9 cellular contexts compared by ENCODE assay signal in the genomic region with DNA sequence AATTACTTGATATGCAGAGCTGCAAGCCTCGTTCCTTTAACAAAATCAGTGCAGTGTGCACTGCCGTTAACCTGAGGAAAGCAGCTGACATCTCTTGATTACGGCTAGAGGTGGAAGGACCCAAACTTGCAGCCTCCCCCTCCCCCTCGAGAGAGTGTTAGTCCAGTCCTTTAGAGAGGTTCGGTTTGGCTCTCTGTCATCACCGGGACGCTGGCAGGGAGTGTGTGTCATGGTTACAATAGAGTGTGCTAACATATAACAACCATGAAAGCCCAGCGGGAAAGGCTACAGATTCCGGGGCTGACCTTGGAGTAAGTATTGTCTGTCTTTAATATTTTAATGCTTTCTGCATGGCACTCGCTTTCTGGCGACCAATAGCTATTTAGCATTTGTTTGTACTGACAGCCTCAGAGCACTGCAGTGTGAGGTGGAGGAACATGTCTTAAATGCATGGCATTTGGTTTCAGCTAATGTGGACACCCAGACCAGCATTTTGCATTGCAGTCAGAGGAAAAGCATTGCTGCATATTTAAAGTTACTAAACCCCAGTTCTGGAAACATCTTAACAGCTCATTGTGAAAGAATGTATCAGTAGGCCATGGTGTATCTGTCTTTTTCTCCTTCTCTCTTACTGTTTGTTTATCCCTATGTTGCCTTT.
A peak's percentile ranks its signal among the peaks of the same experiment; 100 is the strongest.
DNase-seq lines count a peak whose midpoint lies in the region; ATAC-seq and TF ChIP-seq lines count a peak whose summit lies in the region.
"Had no signal": no experiment of that assay in that cellular context is flagged by ENCODE, and none has a peak within 500 bp of the region (broad histone marks: within the 10 kb centered on the region; RNA-seq: fewer than 3 reads in every experiment).

No MANE protein-coding gene starts in this region.

- H3K4me1 ChIP-seq in PC-9 (replicated peaks; ENCODE audit: insufficient read depth): peaks cover 47% of the 10 kb centered on the region
- peaks cover 9 to 27% of the 10 kb centered on the region in 2 donors for H3K4me1 ChIP-seq in neuronal stem cell (ENCODE audit: control insufficient read depth in 2 of 2, insufficient read depth in 1 of 2, low read depth in 1 of 2, low read length in 2 of 2)

- no peaks in the 10 kb centered on the region for H3K4me1 Mint-ChIP-seq in activated T-cell treated with anti-CD3 and anti-CD28 coated beads, Interleukin-2, amount 50 U/mL, for 24 hours (ENCODE audit: low read depth)
- H3K4me1 Mint-ChIP-seq: activated naive CD4-positive, alpha-beta T cell treated with anti-CD3 and anti-CD28 coated beads, Interleukin-2, amount 50 U/mL, for 24 hours had no signal

- H3K9me3 ChIP-seq in AG04450 (ENCODE audit: control insufficient read depth, insufficient read depth, low read length): no peaks in the 10 kb centered on the region
- no peaks in the 10 kb centered on the region for H3K9me3 ChIP-seq in PC-9 (ENCODE audit: insufficient read depth, low read depth)
- no peaks in the 10 kb centered on the region for H3K9me3 ChIP-seq in neuronal stem cell (replicated peaks in 1 of 2; ENCODE audit: control insufficient read depth in 2 of 2, insufficient read depth in 1 of 2, low read depth in 1 of 2, low read length in 2 of 2)

- H3K23ac ChIP-seq in neuronal stem cell (ENCODE audit: low read depth, low read length, poor library complexity): no peak overlapping the region

- H3K14ac ChIP-seq in neuronal stem cell (ENCODE audit: low read length): no peak overlapping the region

- POLR2A ChIA-PET in AG04450 (lab: Yijun Ruan, JAX): interaction anchor here (1.2 to 1.6 kb wide), 4 partner anchors 9 to 143 kb away, joined by 3 to 7 read pairs (median 4); no protein-coding TSS in a partner anchor
- POLR2A ChIA-PET in PC-9 (lab: Charles Lee; ENCODE audit: unreplicated experiment): interaction anchor here (0.6 kb wide), 1 partner anchor 193 kb away, joined by 3 read pairs; no protein-coding TSS in a partner anchor

- H4K20me1 ChIP-seq in PC-9 (ENCODE audit: insufficient read depth): no peaks in the 10 kb centered on the region

- no peak overlapping the region for H2AK5ac ChIP-seq in neuronal stem cell (ENCODE audit: low read depth, low read length)

- H4K8ac ChIP-seq in neuronal stem cell (ENCODE audit: low read depth, low read length): no peak overlapping the region

- no peak overlapping the region for H3K4me3 Mint-ChIP-seq in activated T-cell treated with anti-CD3 and anti-CD28 coated beads, Interleukin-2, amount 50 U/mL, for 24 hours
- H3K4me3 Mint-ChIP-seq: activated naive CD4-positive, alpha-beta T cell treated with anti-CD3 and anti-CD28 coated beads, Interleukin-2, amount 50 U/mL, for 24 hours had no signal

- ATAC-seq in GM18873 (IDR thresholded peaks at IDR 0.05; ENCODE audit: low FRiP score, unreplicated experiment): no peak

- no peak overlapping the region for H4K91ac ChIP-seq in neuronal stem cell (ENCODE audit: low read depth, low read length, poor library complexity)

- H3K79me1 ChIP-seq in neuronal stem cell (ENCODE audit: low read depth, low read length): no peaks in the 10 kb centered on the region

- intact Hi-C loops in PC-9 (cut with micrococcal nuclease; ENCODE audit: unreplicated experiment): no loop called here

- H3K4me2 ChIP-seq in PC-9 (peak overlapping the region; percentile 64), neuronal stem cell (ENCODE audit: insufficient read depth, low read length, poor library complexity, severe bottlenecking) (peak overlapping the region; percentile 52)

- H3K27me3 Mint-ChIP-seq in activated T-cell treated with anti-CD3 and anti-CD28 coated beads, Interleukin-2, amount 50 U/mL, for 24 hours: peaks cover 2% of the 10 kb centered on the region

- no peak overlapping the region for H2BK120ac ChIP-seq in neuronal stem cell (ENCODE audit: low read depth, low read length)

- H2AFZ ChIP-seq in PC-9 (no peak overlapping the region), neuronal stem cell (ENCODE audit: low read length) (peak overlapping the region; percentile 79)

- H3K9me3 Mint-ChIP-seq in activated T-cell treated with anti-CD3 and anti-CD28 coated beads, Interleukin-2, amount 50 U/mL, for 24 hours: no peaks in the 10 kb centered on the region
- H3K9me3 Mint-ChIP-seq: activated naive CD4-positive, alpha-beta T cell treated with anti-CD3 and anti-CD28 coated beads, Interleukin-2, amount 50 U/mL, for 24 hours had no signal

- no CpG with 5 or more reads among the region's 11 CpGs for WGBS in neuronal stem cell (ENCODE audit: extremely low coverage in 2 of 2, insufficient read length in 2 of 2, insufficient replicate concordance in 1 of 2), 2 donors

- H3K4me3 ChIP-seq in AG04450 (ENCODE audit: low read depth, low read length) (peak overlapping the region; percentile 70), PC-9 (no peak overlapping the region), fibroblast of villous mesenchyme (ENCODE audit: low read depth, low read length) (peak overlapping the region; percentile 58), neuronal stem cell (ENCODE audit: low read length in 2 of 2) (peak overlapping the region in 1 of 2 donors; percentile 41)

- H3K18ac ChIP-seq in neuronal stem cell (ENCODE audit: low read length): peak overlapping the region; percentile 49

- H3K27ac ChIP-seq in AG04450 (ENCODE audit: low read depth, low read length) (peak overlapping the region; percentile 85), PC-9 (peak overlapping the region; percentile 68), neuronal stem cell (replicated peaks; ENCODE audit: low read length) (no peak overlapping the region)

- H2BK5ac ChIP-seq in neuronal stem cell (ENCODE audit: low read length): no peak overlapping the region

- no peaks in the 10 kb centered on the region for H3K36me3 Mint-ChIP-seq in activated T-cell treated with anti-CD3 and anti-CD28 coated beads, Interleukin-2, amount 50 U/mL, for 24 hours (ENCODE audit: low read depth)
- H3K36me3 Mint-ChIP-seq: activated naive CD4-positive, alpha-beta T cell treated with anti-CD3 and anti-CD28 coated beads, Interleukin-2, amount 50 U/mL, for 24 hours had no signal

- H3K9me2 ChIP-seq in PC-9 (ENCODE audit: insufficient read depth): no peaks in the 10 kb centered on the region

- H3K79me2 ChIP-seq in PC-9 (ENCODE audit: low read depth): no peaks in the 10 kb centered on the region

- H3K27me3 ChIP-seq in AG04450 (ENCODE audit: control insufficient read depth, insufficient read depth, low read length): no peaks in the 10 kb centered on the region
- no peaks in the 10 kb centered on the region for H3K27me3 ChIP-seq in PC-9 (ENCODE audit: insufficient read depth, low read depth)
- H3K27me3 ChIP-seq in neuronal stem cell (ENCODE audit: control insufficient read depth in 3 of 3, insufficient read depth in 3 of 3, low read depth in 1 of 3, low read length in 3 of 3): no peaks in the 10 kb centered on the region

- H3K36me3 ChIP-seq in PC-9 (ENCODE audit: low read depth) (no peaks in the 10 kb centered on the region), neuronal stem cell (replicated peaks in 1 of 2; ENCODE audit: control insufficient read depth in 2 of 2, insufficient read depth in 2 of 2, low read length in 2 of 2) (no peaks in the 10 kb centered on the region)

- CTCF ChIA-PET in AG04450 (lab: Charles Lee): interaction anchor here (0.7 to 4.7 kb wide), 7 partner anchors 8 to 191 kb away, joined by 3 to 27 read pairs (median 4); no protein-coding TSS in a partner anchor
- CTCF ChIA-PET in PC-9 (lab: Charles Lee): interaction anchor here (0.7 kb wide), 1 partner anchor 129 kb away, joined by 3 read pairs; no protein-coding TSS in a partner anchor

- H2BK12ac ChIP-seq in neuronal stem cell (ENCODE audit: low read length): no peak overlapping the region

- TF ChIP-seq CTCF in AG04450 (IDR thresholded peaks at IDR 0.05; ENCODE audit: low read depth, low read length) (no peak), PC-9 (conservative IDR thresholded peaks at IDR 0.05) (no peak), fibroblast of villous mesenchyme (IDR thresholded peaks at IDR 0.05; ENCODE audit: insufficient read depth, low read depth, low read length) (no peak)

- H3K27ac Mint-ChIP-seq in activated T-cell treated with anti-CD3 and anti-CD28 coated beads, Interleukin-2, amount 50 U/mL, for 24 hours: no peak overlapping the region
- H3K27ac Mint-ChIP-seq: activated naive CD4-positive, alpha-beta T cell treated with anti-CD3 and anti-CD28 coated beads, Interleukin-2, amount 50 U/mL, for 24 hours had no signal

- DNase-seq in AG04450 (ENCODE audit: low read depth, low spot score): peak; percentile 43
- DNase-seq in PC-9: peak; percentile 8 to 74
- DNase-seq in fibroblast of villous mesenchyme (ENCODE audit: low read depth): peak; percentile 77
- no peak for DNase-seq in neuronal stem cell (ENCODE audit: low spot score)
- DNase-seq in COR-L47 (lab: John Stamatoyannopoulos, UW): no peak
- DNase-seq in activated T-cell treated with anti-CD3 and anti-CD28 coated beads, Interleukin-2, amount 50 U/mL, for 24 hours: no peak
- no peak for DNase-seq in NK-92 (lab: John Stamatoyannopoulos, UW; ENCODE audit: unreplicated experiment)

- H3K4ac ChIP-seq in neuronal stem cell (ENCODE audit: low read length): no peak overlapping the region

- H3K9ac ChIP-seq in neuronal stem cell (ENCODE audit: low read depth, low read length, poor library complexity): peak overlapping the region; percentile 68

- BruUV-seq in PC-9 (replicated peaks; lab: Mats Ljungman, UMichigan): no TSS peak

- peaks cover 25% of the 10 kb centered on the region for H3F3A ChIP-seq in PC-9 (ENCODE audit: insufficient read depth, low read depth)

- H2BK15ac ChIP-seq in neuronal stem cell (ENCODE audit: low read length): no peak overlapping the region

Comparison
In these comparisons a context has a peak if more than half of its experiments do, and no peak if none do; other contexts are left out.
1. DNase-seq: peak in AG04450 (single experiment), PC-9 (2 of 2) and fibroblast of villous mesenchyme (single experiment); none in neuronal stem cell (single experiment), COR-L47 (single experiment), activated T-cell treated with anti-CD3 and anti-CD28 coated beads, Interleukin-2, amount 50 U/mL, for 24 hours (single experiment) and NK-92 (single experiment).